1 cellular context compared by ENCODE assay signal in genomic region chr5:116371935-116372334, GRCh38.
TF ChIP-seq lines count a peak whose summit lies in the region.

No MANE protein-coding gene starts in this region.

TF ChIP-seq in HepG2, 621 proteins besides CTCF, POLR2A, EP300 and RAD21 (continued from another document and continues in another):
- TF ChIP-seq, protein P1, sequence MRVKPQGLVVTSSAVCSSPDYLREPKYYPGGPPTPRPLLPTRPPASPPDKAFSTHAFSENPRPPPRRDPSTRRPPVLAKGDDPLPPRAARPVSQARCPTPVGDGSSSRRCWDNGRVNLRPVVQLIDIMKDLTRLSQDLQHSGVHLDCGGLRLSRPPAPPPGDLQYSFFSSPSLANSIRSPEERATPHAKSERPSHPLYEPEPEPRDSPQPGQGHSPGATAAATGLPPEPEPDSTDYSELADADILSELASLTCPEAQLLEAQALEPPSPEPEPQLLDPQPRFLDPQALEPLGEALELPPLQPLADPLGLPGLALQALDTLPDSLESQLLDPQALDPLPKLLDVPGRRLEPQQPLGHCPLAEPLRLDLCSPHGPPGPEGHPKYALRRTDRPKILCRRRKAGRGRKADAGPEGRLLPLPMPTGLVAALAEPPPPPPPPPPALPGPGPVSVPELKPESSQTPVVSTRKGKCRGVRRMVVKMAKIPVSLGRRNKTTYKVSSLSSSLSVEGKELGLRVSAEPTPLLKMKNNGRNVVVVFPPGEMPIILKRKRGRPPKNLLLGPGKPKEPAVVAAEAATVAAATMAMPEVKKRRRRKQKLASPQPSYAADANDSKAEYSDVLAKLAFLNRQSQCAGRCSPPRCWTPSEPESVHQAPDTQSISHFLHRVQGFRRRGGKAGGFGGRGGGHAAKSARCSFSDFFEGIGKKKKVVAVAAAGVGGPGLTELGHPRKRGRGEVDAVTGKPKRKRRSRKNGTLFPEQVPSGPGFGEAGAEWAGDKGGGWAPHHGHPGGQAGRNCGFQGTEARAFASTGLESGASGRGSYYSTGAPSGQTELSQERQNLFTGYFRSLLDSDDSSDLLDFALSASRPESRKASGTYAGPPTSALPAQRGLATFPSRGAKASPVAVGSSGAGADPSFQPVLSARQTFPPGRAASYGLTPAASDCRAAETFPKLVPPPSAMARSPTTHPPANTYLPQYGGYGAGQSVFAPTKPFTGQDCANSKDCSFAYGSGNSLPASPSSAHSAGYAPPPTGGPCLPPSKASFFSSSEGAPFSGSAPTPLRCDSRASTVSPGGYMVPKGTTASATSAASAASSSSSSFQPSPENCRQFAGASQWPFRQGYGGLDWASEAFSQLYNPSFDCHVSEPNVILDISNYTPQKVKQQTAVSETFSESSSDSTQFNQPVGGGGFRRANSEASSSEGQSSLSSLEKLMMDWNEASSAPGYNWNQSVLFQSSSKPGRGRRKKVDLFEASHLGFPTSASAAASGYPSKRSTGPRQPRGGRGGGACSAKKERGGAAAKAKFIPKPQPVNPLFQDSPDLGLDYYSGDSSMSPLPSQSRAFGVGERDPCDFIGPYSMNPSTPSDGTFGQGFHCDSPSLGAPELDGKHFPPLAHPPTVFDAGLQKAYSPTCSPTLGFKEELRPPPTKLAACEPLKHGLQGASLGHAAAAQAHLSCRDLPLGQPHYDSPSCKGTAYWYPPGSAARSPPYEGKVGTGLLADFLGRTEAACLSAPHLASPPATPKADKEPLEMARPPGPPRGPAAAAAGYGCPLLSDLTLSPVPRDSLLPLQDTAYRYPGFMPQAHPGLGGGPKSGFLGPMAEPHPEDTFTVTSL (CRISPR knock-in tag; IDR thresholded peaks at IDR 0.05; ENCODE audit: borderline replicate concordance) = no peak
- TF ChIP-seq CBX5 (CRISPR knock-in tag; IDR thresholded peaks at IDR 0.05; ENCODE audit: borderline replicate concordance) = no peak
- no peak for TF ChIP-seq ZNF350 (CRISPR knock-in tag; IDR thresholded peaks at IDR 0.05; ENCODE audit: borderline replicate concordance, low read depth)
- TF ChIP-seq TSC22D2 (CRISPR knock-in tag; IDR thresholded peaks at IDR 0.05; ENCODE audit: borderline replicate concordance) = no peak
- peak; percentile 52 for TF ChIP-seq CEBPG (CRISPR knock-in tag; IDR thresholded peaks at IDR 0.05)
- TF ChIP-seq ZNF512 (CRISPR knock-in tag; IDR thresholded peaks at IDR 0.05) = no peak
- TF ChIP-seq KLF6 (CRISPR knock-in tag; IDR thresholded peaks at IDR 0.05) = no peak
- TF ChIP-seq PAXIP1 (CRISPR knock-in tag; conservative IDR thresholded peaks at IDR 0.05) = no peak; the same call in 1 of the 2 replicates
- TF ChIP-seq KLF15 (CRISPR knock-in tag; IDR thresholded peaks at IDR 0.05; ENCODE audit: borderline replicate concordance) = no peak
- TF ChIP-seq ZNF720 (CRISPR knock-in tag; IDR thresholded peaks at IDR 0.05) = no peak
- no peak for TF ChIP-seq NFAT5 (CRISPR knock-in tag; IDR thresholded peaks at IDR 0.05)
- no peak for TF ChIP-seq PRMT3 (CRISPR knock-in tag; IDR thresholded peaks at IDR 0.05; ENCODE audit: borderline replicate concordance, low read depth)
- TF ChIP-seq ZNF746 (CRISPR knock-in tag; IDR thresholded peaks at IDR 0.05) = no peak
- TF ChIP-seq NCOA2 (CRISPR knock-in tag; IDR thresholded peaks at IDR 0.05) = no peak
- peak; percentile 46; the same call in 1 of the 2 replicates for TF ChIP-seq PHF21A (CRISPR knock-in tag; IDR thresholded peaks at IDR 0.05)
- TF ChIP-seq MTF1 (CRISPR knock-in tag; IDR thresholded peaks at IDR 0.05) = no peak
- TF ChIP-seq HOXA5 (CRISPR knock-in tag; IDR thresholded peaks at IDR 0.05) = 0 out of 2 replicates have a peak, but pooled peaks have one; percentile 15
- TF ChIP-seq, protein P2, sequence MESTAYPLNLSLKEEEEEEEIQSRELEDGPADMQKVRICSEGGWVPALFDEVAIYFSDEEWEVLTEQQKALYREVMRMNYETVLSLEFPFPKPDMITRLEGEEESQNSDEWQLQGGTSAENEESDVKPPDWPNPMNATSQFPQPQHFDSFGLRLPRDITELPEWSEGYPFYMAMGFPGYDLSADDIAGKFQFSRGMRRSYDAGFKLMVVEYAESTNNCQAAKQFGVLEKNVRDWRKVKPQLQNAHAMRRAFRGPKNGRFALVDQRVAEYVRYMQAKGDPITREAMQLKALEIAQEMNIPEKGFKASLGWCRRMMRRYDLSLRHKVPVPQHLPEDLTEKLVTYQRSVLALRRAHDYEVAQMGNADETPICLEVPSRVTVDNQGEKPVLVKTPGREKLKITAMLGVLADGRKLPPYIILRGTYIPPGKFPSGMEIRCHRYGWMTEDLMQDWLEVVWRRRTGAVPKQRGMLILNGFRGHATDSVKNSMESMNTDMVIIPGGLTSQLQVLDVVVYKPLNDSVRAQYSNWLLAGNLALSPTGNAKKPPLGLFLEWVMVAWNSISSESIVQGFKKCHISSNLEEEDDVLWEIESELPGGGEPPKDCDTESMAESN (CRISPR knock-in tag; conservative IDR thresholded peaks at IDR 0.05) = no peak
- no peak for TF ChIP-seq ZC3H4 (CRISPR knock-in tag; IDR thresholded peaks at IDR 0.05; ENCODE audit: borderline replicate concordance)
- TF ChIP-seq HMGA1 (CRISPR knock-in tag; conservative IDR thresholded peaks at IDR 0.05) = no peak
- TF ChIP-seq ZNF572 (CRISPR knock-in tag; IDR thresholded peaks at IDR 0.05) = no peak
- TF ChIP-seq TGIF2 (CRISPR knock-in tag; IDR thresholded peaks at IDR 0.05) = no peak
- TF ChIP-seq NFATC3 (CRISPR knock-in tag; IDR thresholded peaks at IDR 0.05) = no peak
- TF ChIP-seq FOXA1 (IDR thresholded peaks at IDR 0.05) = no peak
- TF ChIP-seq FOXA1 (CRISPR knock-in tag; IDR thresholded peaks at IDR 0.05) = 0 out of 2 replicates have a peak, but pooled peaks have one; percentile 7
- no peak for TF ChIP-seq ARNT2 (CRISPR knock-in tag; IDR thresholded peaks at IDR 0.05; ENCODE audit: low read depth)
- TF ChIP-seq, protein P3, sequence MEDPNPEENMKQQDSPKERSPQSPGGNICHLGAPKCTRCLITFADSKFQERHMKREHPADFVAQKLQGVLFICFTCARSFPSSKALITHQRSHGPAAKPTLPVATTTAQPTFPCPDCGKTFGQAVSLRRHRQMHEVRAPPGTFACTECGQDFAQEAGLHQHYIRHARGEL (CRISPR knock-in tag; IDR thresholded peaks at IDR 0.05) = no peak
- no peak for TF ChIP-seq RARG (CRISPR knock-in tag; IDR thresholded peaks at IDR 0.05; ENCODE audit: low read depth)
- TF ChIP-seq FOXP1 (IDR thresholded peaks at IDR 0.05) = no peak
- TF ChIP-seq FOXP1 (CRISPR knock-in tag; IDR thresholded peaks at IDR 0.05) = peak; percentile 47; the same call in 1 of the 2 replicates
- TF ChIP-seq ZFP36L1 (CRISPR knock-in tag; IDR thresholded peaks at IDR 0.05) = no peak
- TF ChIP-seq ZNF781 (CRISPR knock-in tag; IDR thresholded peaks at IDR 0.05; ENCODE audit: borderline replicate concordance, not compliant biosample characterization) = no peak
- TF ChIP-seq ZEB1 (IDR thresholded peaks at IDR 0.05; ENCODE audit: insufficient replicate concordance, low read depth) = no peak
- no peak for TF ChIP-seq ZNF326 (CRISPR knock-in tag; IDR thresholded peaks at IDR 0.05; ENCODE audit: borderline replicate concordance)
- TF ChIP-seq, protein P4, sequence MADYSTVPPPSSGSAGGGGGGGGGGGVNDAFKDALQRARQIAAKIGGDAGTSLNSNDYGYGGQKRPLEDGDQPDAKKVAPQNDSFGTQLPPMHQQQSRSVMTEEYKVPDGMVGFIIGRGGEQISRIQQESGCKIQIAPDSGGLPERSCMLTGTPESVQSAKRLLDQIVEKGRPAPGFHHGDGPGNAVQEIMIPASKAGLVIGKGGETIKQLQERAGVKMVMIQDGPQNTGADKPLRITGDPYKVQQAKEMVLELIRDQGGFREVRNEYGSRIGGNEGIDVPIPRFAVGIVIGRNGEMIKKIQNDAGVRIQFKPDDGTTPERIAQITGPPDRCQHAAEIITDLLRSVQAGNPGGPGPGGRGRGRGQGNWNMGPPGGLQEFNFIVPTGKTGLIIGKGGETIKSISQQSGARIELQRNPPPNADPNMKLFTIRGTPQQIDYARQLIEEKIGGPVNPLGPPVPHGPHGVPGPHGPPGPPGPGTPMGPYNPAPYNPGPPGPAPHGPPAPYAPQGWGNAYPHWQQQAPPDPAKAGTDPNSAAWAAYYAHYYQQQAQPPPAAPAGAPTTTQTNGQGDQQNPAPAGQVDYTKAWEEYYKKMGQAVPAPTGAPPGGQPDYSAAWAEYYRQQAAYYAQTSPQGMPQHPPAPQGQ (CRISPR knock-in tag; IDR thresholded peaks at IDR 0.05; ENCODE audit: borderline replicate concordance) = no peak
- TF ChIP-seq SP1 (IDR thresholded peaks at IDR 0.05) = no peak
- no peak for TF ChIP-seq SP1 (CRISPR knock-in tag; IDR thresholded peaks at IDR 0.05)
- TF ChIP-seq, protein P5, sequence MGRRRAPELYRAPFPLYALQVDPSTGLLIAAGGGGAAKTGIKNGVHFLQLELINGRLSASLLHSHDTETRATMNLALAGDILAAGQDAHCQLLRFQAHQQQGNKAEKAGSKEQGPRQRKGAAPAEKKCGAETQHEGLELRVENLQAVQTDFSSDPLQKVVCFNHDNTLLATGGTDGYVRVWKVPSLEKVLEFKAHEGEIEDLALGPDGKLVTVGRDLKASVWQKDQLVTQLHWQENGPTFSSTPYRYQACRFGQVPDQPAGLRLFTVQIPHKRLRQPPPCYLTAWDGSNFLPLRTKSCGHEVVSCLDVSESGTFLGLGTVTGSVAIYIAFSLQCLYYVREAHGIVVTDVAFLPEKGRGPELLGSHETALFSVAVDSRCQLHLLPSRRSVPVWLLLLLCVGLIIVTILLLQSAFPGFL (CRISPR knock-in tag; IDR thresholded peaks at IDR 0.05) = no peak
- no peak for TF ChIP-seq ARID2 (CRISPR knock-in tag; IDR thresholded peaks at IDR 0.05; ENCODE audit: borderline replicate concordance)
- TF ChIP-seq, protein P6, sequence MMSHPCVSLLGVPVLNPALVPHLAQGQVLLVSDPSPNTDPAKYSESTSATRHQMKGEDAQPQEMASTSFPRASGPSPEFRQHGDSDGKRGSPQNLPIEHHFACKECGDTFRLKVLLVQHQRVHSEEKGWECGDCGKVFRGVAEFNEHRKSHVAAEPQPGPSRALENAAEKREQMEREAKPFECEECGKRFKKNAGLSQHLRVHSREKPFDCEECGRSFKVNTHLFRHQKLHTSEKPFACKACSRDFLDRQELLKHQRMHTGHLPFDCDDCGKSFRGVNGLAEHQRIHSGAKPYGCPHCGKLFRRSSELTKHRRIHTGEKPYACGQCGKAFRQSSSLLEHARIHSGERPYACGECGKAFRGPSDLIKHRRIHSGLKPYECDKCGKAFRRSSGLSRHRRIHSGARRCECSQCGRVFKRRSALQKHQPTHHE (CRISPR knock-in tag; IDR thresholded peaks at IDR 0.05; ENCODE audit: borderline replicate concordance) = no peak
